ENCODE assay signal across 25 cellular contexts in genomic region chr3:129555616-129556357, GRCh38. TPM values are rescaled to one million over a fixed set of nuclear protein-coding genes. Genes with fewer than 3 reads are reported as not detected.
DNase-seq lines count a peak whose midpoint lies in the region; ATAC-seq, FAIRE-seq and TF ChIP-seq lines count a peak whose summit lies in the region.
"Had no signal": no experiment of that assay in that cellular context is flagged by ENCODE, and none has a peak within 500 bp of the region (broad histone marks: within the 10 kb centered on the region; RNA-seq: fewer than 3 reads in every experiment).

No MANE protein-coding gene starts in this region.

- H4K20me1 ChIP-seq in BLaER1: no peaks in the 10 kb centered on the region

- CTCF ChIA-PET in HEK293 (lab: Yijun Ruan, JAX): interaction anchor here (0.6 kb wide), 1 partner anchor 21 kb away, joined by 4 read pairs; no protein-coding TSS in a partner anchor
- CTCF ChIA-PET in activated CD4-positive, alpha-beta memory T cell treated with anti-CD3 and anti-CD28 coated beads for 36 hours (lab: Charles Lee): no interaction called here

- H3K4me3 Mint-ChIP-seq in nephron: no peak overlapping the region
- no peak overlapping the region for H3K4me3 Mint-ChIP-seq in activated CD4-positive, alpha-beta memory T cell treated with anti-CD3 and anti-CD28 coated beads for 36 hours
- H3K4me3 Mint-ChIP-seq: activated CD4-positive, alpha-beta T cell treated with anti-CD3 and anti-CD28 coated beads for 36 hours; activated T-helper 1 cell treated with anti-CD3 and anti-CD28 coated beads, Interleukin-12 subunit alpha, Interleukin-12 subunit beta, Interleukin-2, Interleukin-4 antibody, amounts not matched to agents 30 ng/mL and 10 ng/mL and 1 ng/mL, durations not matched to agents 14 hours and 24 hours and 36 hours; CD8-positive, alpha-beta T cell; central memory CD8-positive, alpha-beta T cell; T-cell had no signal

- H3K27ac ChIP-seq in BLaER1 (peak overlapping the region; percentile 93), HEK293 (ENCODE audit: extremely low read depth, low read depth, low read length) (no peak overlapping the region)

- H3K4me1 Mint-ChIP-seq in nephron: peaks cover 60% of the 10 kb centered on the region
- peaks cover 5% of the 10 kb centered on the region for H3K4me1 Mint-ChIP-seq in activated CD4-positive, alpha-beta memory T cell treated with anti-CD3 and anti-CD28 coated beads for 36 hours (ENCODE audit: low read depth)

- DNase-seq in adipocyte (ENCODE audit: low read depth): no peak
- DNase-seq in activated CD4-positive, alpha-beta memory T cell treated with anti-CD3 and anti-CD28 coated beads for 36 hours: no peak
- DNase-seq in frontal cortex (ENCODE audit: low spot score in 2 of 2): no peak
- DNase-seq: activated CD4-positive, alpha-beta T cell treated with anti-CD3 and anti-CD28 coated beads for 36 hours; activated naive CD4-positive, alpha-beta T cell treated with anti-CD3 and anti-CD28 coated beads, Interleukin-2, amount 50 U/mL, for 16 hours; CD8-positive, alpha-beta T cell; effector CD4-positive, alpha-beta T cell; foreskin melanocyte; Karpas-422; NCI-H2029; NCI-H226; NCI-H82; retina; T-cell had no signal

- no peak for ATAC-seq in GM21526 (IDR thresholded peaks at IDR 0.05; ENCODE audit: low FRiP score, unreplicated experiment)
- ATAC-seq in GM18907 (IDR thresholded peaks at IDR 0.05; ENCODE audit: unreplicated experiment): no peak
- ATAC-seq: activated CD4-positive, alpha-beta T cell treated with anti-CD3 and anti-CD28 coated beads for 36 hours; CD8-positive, alpha-beta T cell; T-cell had no signal

- peak overlapping the region; percentile 88 for H3K4me2 ChIP-seq in BLaER1

- peaks cover 11% of the 10 kb centered on the region for H3K36me3 Mint-ChIP-seq in nephron (ENCODE audit: low read depth)
- no peaks in the 10 kb centered on the region for H3K36me3 Mint-ChIP-seq in activated CD4-positive, alpha-beta memory T cell treated with anti-CD3 and anti-CD28 coated beads for 36 hours

- H3K27me3 ChIP-seq in BLaER1 (no peaks in the 10 kb centered on the region), adipocyte (replicated peaks; ENCODE audit: control insufficient read depth, insufficient read depth, low read length) (no peaks in the 10 kb centered on the region)

- intact Hi-C loops in activated CD4-positive, alpha-beta memory T cell treated with anti-CD3 and anti-CD28 coated beads for 36 hours (cut with micrococcal nuclease): no loop called here

- TF ChIP-seq CTCF in HEK293 (tag by site-specific recombination; IDR thresholded peaks at IDR 0.05): no peak
- no peak for TF ChIP-seq CTCF in nephron (IDR thresholded peaks at IDR 0.05; ENCODE audit: unreplicated experiment in 3 of 3)

- peak overlapping the region; percentile 29; the same call in 1 of the 2 replicates for H3K4me3 ChIP-seq in BLaER1
- H3K4me3 ChIP-seq in HEK293 (ENCODE audit: low read depth, low read length): no peak overlapping the region
- no peak overlapping the region for H3K4me3 ChIP-seq in adipocyte (ENCODE audit: low read length)

- peaks cover 45% of the 10 kb centered on the region for H3K36me3 ChIP-seq in BLaER1
- peaks cover 0 to 38% of the 10 kb centered on the region in 2 experiments; a peak in 1 of 3 replicates for H3K36me3 ChIP-seq in HEK293 (ENCODE audit: control insufficient read depth in 2 of 2, insufficient read depth in 1 of 2, low read length in 2 of 2)
- H3K36me3 ChIP-seq in adipocyte (ENCODE audit: control insufficient read depth, insufficient read depth, low read length, severe bottlenecking): peaks cover 43% of the 10 kb centered on the region

- POLR2A ChIA-PET in HEK293 (lab: Yijun Ruan, JAX): no interaction called here
- POLR2A ChIA-PET in activated CD4-positive, alpha-beta memory T cell treated with anti-CD3 and anti-CD28 coated beads for 36 hours (lab: Charles Lee): no interaction called here

- peaks cover 3% of the 10 kb centered on the region for H3K27me3 Mint-ChIP-seq in nephron (ENCODE audit: low read depth)
- no peaks in the 10 kb centered on the region for H3K27me3 Mint-ChIP-seq in activated CD4-positive, alpha-beta memory T cell treated with anti-CD3 and anti-CD28 coated beads for 36 hours
- H3K27me3 Mint-ChIP-seq: central memory CD8-positive, alpha-beta T cell had no signal

- peak overlapping the region; percentile 68 for H3K9ac ChIP-seq in BLaER1
- H3K9ac ChIP-seq in adipocyte (ENCODE audit: low read length): peak overlapping the region; percentile 94

- FAIRE-seq in frontal cortex (lab: Jason Lieb, UNC): no peak
- FAIRE-seq: G401.6, keratinocyte, TTC549 had no signal

- peak overlapping the region in 2 of 3 experiments; percentile 66 to 85 for H3K27ac Mint-ChIP-seq in nephron
- H3K27ac Mint-ChIP-seq in activated CD4-positive, alpha-beta memory T cell treated with anti-CD3 and anti-CD28 coated beads for 36 hours: no peak overlapping the region
- H3K27ac Mint-ChIP-seq: activated CD4-positive, alpha-beta T cell treated with anti-CD3 and anti-CD28 coated beads for 36 hours; activated T-helper 1 cell treated with anti-CD3 and anti-CD28 coated beads, Interleukin-12 subunit alpha, Interleukin-12 subunit beta, Interleukin-2, Interleukin-4 antibody, amounts not matched to agents 30 ng/mL and 10 ng/mL and 1 ng/mL, durations not matched to agents 14 hours and 24 hours and 36 hours; CD8-positive, alpha-beta T cell; T-cell had no signal

- no peaks in the 10 kb centered on the region for H3K9me3 Mint-ChIP-seq in nephron
- no peaks in the 10 kb centered on the region for H3K9me3 Mint-ChIP-seq in activated CD4-positive, alpha-beta memory T cell treated with anti-CD3 and anti-CD28 coated beads for 36 hours
- H3K9me3 Mint-ChIP-seq: activated T-helper 1 cell treated with anti-CD3 and anti-CD28 coated beads, Interleukin-12 subunit alpha, Interleukin-12 subunit beta, Interleukin-2, Interleukin-4 antibody, amounts not matched to agents 30 ng/mL and 10 ng/mL and 1 ng/mL, durations not matched to agents 14 hours and 24 hours and 36 hours; CD8-positive, alpha-beta T cell; central memory CD8-positive, alpha-beta T cell; T-cell had no signal

- H3K4me1 ChIP-seq in BLaER1: peaks cover 94% of the 10 kb centered on the region
- no peaks in the 10 kb centered on the region for H3K4me1 ChIP-seq in HEK293 (ENCODE audit: control insufficient read depth, insufficient read depth, low read length)
- peaks cover 60% of the 10 kb centered on the region for H3K4me1 ChIP-seq in adipocyte (ENCODE audit: control insufficient read depth, insufficient read depth, low read length)

- H3K9me3 ChIP-seq in BLaER1: no peaks in the 10 kb centered on the region
- H3K9me3 ChIP-seq in HEK293 (ENCODE audit: control insufficient read depth, insufficient read depth, low read depth, low read length): no peaks in the 10 kb centered on the region
- H3K9me3 ChIP-seq in adipocyte (ENCODE audit: control insufficient read depth, low read length): no peaks in the 10 kb centered on the region

TF ChIP-seq in HEK293, 187 proteins besides CTCF, POLR2A, EP300 and RAD21:
- TF ChIP-seq ZFHX2 (tag by site-specific recombination; conservative IDR thresholded peaks at IDR 0.05): 0 out of 2 replicates have a peak, but pooled peaks have one; percentile 16
- TF ChIP-seq, protein P1, sequence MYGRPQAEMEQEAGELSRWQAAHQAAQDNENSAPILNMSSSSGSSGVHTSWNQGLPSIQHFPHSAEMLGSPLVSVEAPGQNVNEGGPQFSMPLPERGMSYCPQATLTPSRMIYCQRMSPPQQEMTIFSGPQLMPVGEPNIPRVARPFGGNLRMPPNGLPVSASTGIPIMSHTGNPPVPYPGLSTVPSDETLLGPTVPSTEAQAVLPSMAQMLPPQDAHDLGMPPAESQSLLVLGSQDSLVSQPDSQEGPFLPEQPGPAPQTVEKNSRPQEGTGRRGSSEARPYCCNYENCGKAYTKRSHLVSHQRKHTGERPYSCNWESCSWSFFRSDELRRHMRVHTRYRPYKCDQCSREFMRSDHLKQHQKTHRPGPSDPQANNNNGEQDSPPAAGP (tag by site-specific recombination; IDR thresholded peaks at IDR 0.05): no peak
- TF ChIP-seq EGR2 (tag by site-specific recombination; IDR thresholded peaks at IDR 0.05; ENCODE audit: low read depth): peak; percentile 26; the same call in 1 of the 2 replicates

RNA-seq across cellular contexts. Expression of gene H1-8, which starts 12.8 kb away (rescaled TPM):
- total RNA-seq in activated CD4-positive, alpha-beta memory T cell treated with anti-CD3 and anti-CD28 coated beads for 36 hours: not detected
- total RNA-seq in frontal cortex: not detected
- total RNA-seq: activated CD4-positive, alpha-beta T cell treated with anti-CD3 and anti-CD28 coated beads for 36 hours; activated T-helper 1 cell treated with anti-CD3 and anti-CD28 coated beads, Interleukin-12 subunit alpha, Interleukin-12 subunit beta, Interleukin-2, Interleukin-4 antibody, amounts not matched to agents 30 ng/mL and 10 ng/mL and 1 ng/mL, durations not matched to agents 14 hours and 24 hours and 36 hours; CD8-positive, alpha-beta T cell; lung microvascular endothelial cell; T-cell had no signal

RNA-seq across cellular contexts. Expression of gene RHO, which starts 27.3 kb away (rescaled TPM):
- total RNA-seq in activated CD4-positive, alpha-beta memory T cell treated with anti-CD3 and anti-CD28 coated beads for 36 hours: not detected
- total RNA-seq in frontal cortex: not detected
- total RNA-seq: activated CD4-positive, alpha-beta T cell treated with anti-CD3 and anti-CD28 coated beads for 36 hours; activated T-helper 1 cell treated with anti-CD3 and anti-CD28 coated beads, Interleukin-12 subunit alpha, Interleukin-12 subunit beta, Interleukin-2, Interleukin-4 antibody, amounts not matched to agents 30 ng/mL and 10 ng/mL and 1 ng/mL, durations not matched to agents 14 hours and 24 hours and 36 hours; CD8-positive, alpha-beta T cell; lung microvascular endothelial cell had no signal

RNA-seq across cellular contexts. Expression of gene PLXND1, which starts 50.7 kb away (rescaled TPM):
- total RNA-seq in activated CD4-positive, alpha-beta memory T cell treated with anti-CD3 and anti-CD28 coated beads for 36 hours: 1 to 10 TPM; 7.2 to 8.6 TPM
- total RNA-seq in frontal cortex: 16.7 TPM
